13 cellular contexts compared by ENCODE assay signal in genomic region chr20:47999166-47999565, GRCh38.
A peak's percentile ranks its signal among the peaks of the same experiment; 100 is the strongest.
DNase-seq lines count a peak whose midpoint lies in the region; ATAC-seq and TF ChIP-seq lines count a peak whose summit lies in the region.
"Had no signal": no experiment of that assay in that cellular context is flagged by ENCODE, and none has a peak within 500 bp of the region (broad histone marks: within the 10 kb centered on the region; RNA-seq: fewer than 3 reads in every experiment).

No MANE protein-coding gene starts in this region.

- H3K36me3 Mint-ChIP-seq in dendritic cell treated with granulocyte-macrophage colony-stimulating factor and Interleukin-4, amounts not matched to agents 40 ng/mL and 50 ng/mL, for 4 days (ENCODE audit: low read depth) = no peaks in the 10 kb centered on the region
- H3K36me3 Mint-ChIP-seq: CD4-positive, alpha-beta memory T cell had no signal

- in situ Hi-C loops in GM23248 (cut with MboI) = no loop called here

- no peaks in the 10 kb centered on the region for H3F3A ChIP-seq in GM23248 (ENCODE audit: insufficient read depth)

- DNase-seq in AG10803 (ENCODE audit: low read depth) = peak; percentile 43
- peak; percentile 9 for DNase-seq in GM23248
- peak; percentile 20 for DNase-seq in kidney tubule cell (ENCODE audit: low spot score)
- DNase-seq in pons (ENCODE audit: low spot score) = no peak
- DNase-seq in stimulated activated CD4-positive, alpha-beta T cell treated with anti-CD3 and anti-CD28 coated beads, Interleukin-15, amount 100 ng/mL, for 24 hours = no peak
- DNase-seq: 8988T; C1 segment of cervical spinal cord; CD4-positive, alpha-beta memory T cell; DMS79; EL had no signal

- no peaks in the 10 kb centered on the region for H3K27me3 Mint-ChIP-seq in dendritic cell treated with granulocyte-macrophage colony-stimulating factor and Interleukin-4, amounts not matched to agents 40 ng/mL and 50 ng/mL, for 4 days

- no peaks in the 10 kb centered on the region for H3K27me3 ChIP-seq in GM23248 (replicated peaks; ENCODE audit: insufficient read depth)

- H3K27ac ChIP-seq in GM23248 = no peak overlapping the region

- H3K9me2 ChIP-seq in GM23248 (ENCODE audit: insufficient read depth) = no peaks in the 10 kb centered on the region

- H4K20me1 ChIP-seq in GM23248 (ENCODE audit: insufficient read depth) = no peaks in the 10 kb centered on the region

- H3K4me3 ChIP-seq in AG10803 (ENCODE audit: low read length) (no peak overlapping the region), GM23248 (no peak overlapping the region)

- no peak for ATAC-seq in GM19351 (IDR thresholded peaks at IDR 0.05; ENCODE audit: unreplicated experiment)
- ATAC-seq: HCT116 had no signal

- no peak overlapping the region for H2AFZ ChIP-seq in GM23248

- H3K27ac Mint-ChIP-seq in dendritic cell treated with granulocyte-macrophage colony-stimulating factor and Interleukin-4, amounts not matched to agents 40 ng/mL and 50 ng/mL, for 4 days = peak overlapping the region; percentile 46
- H3K27ac Mint-ChIP-seq: CD4-positive, alpha-beta memory T cell had no signal

- H3K4me1 ChIP-seq in GM23248 (ENCODE audit: insufficient read depth) = no peaks in the 10 kb centered on the region

- H3K79me2 ChIP-seq in GM23248 (ENCODE audit: insufficient read depth) = no peaks in the 10 kb centered on the region

- H3K4me1 Mint-ChIP-seq in dendritic cell treated with granulocyte-macrophage colony-stimulating factor and Interleukin-4, amounts not matched to agents 40 ng/mL and 50 ng/mL, for 4 days (ENCODE audit: low read depth) = peaks cover 54% of the 10 kb centered on the region
- H3K4me1 Mint-ChIP-seq: CD4-positive, alpha-beta memory T cell had no signal

- H3K9ac ChIP-seq in GM23248 = no peak overlapping the region

- H3K4me3 Mint-ChIP-seq in dendritic cell treated with granulocyte-macrophage colony-stimulating factor and Interleukin-4, amounts not matched to agents 40 ng/mL and 50 ng/mL, for 4 days = no peak overlapping the region
- H3K4me3 Mint-ChIP-seq: CD4-positive, alpha-beta memory T cell had no signal

- no peaks in the 10 kb centered on the region for H3K9me3 ChIP-seq in GM23248 (ENCODE audit: low read depth)

- TF ChIP-seq CTCF in AG10803 (conservative IDR thresholded peaks at IDR 0.05; ENCODE audit: low read length) = no peak

- peaks cover 21% of the 10 kb centered on the region for H3K9me3 Mint-ChIP-seq in dendritic cell treated with granulocyte-macrophage colony-stimulating factor and Interleukin-4, amounts not matched to agents 40 ng/mL and 50 ng/mL, for 4 days

- intact Hi-C loops in dendritic cell treated with granulocyte-macrophage colony-stimulating factor and Interleukin-4, amounts not matched to agents 40 ng/mL and 50 ng/mL, for 4 days (cut with micrococcal nuclease) = no loop called here

- H3K4me2 ChIP-seq in GM23248 (ENCODE audit: unreplicated experiment) = no peak overlapping the region

- no peaks in the 10 kb centered on the region for H3K36me3 ChIP-seq in GM23248 (ENCODE audit: low read depth)

Comparison
In these comparisons a context has a peak if more than half of its experiments do, and no peak if none do; other contexts are left out.
1. DNase-seq: peak in AG10803 (single experiment), GM23248 (single experiment) and kidney tubule cell (single experiment); none in pons (single experiment) and stimulated activated CD4-positive, alpha-beta T cell treated with anti-CD3 and anti-CD28 coated beads, Interleukin-15, amount 100 ng/mL, for 24 hours (single experiment).